In genomic region chr10:70233109-70233938, GRCh38 we compare ENCODE assay signal across 8 cellular contexts. TPM values are rescaled to one million over a fixed set of nuclear protein-coding genes. Genes with fewer than 3 reads are reported as not detected.
DNase-seq lines count a peak whose midpoint lies in the region; ATAC-seq, FAIRE-seq and TF ChIP-seq lines count a peak whose summit lies in the region.

Gene PPA1 (minus strand): TSS chr10:70233429. CDS start chr10:70233327, 102 bp downstream.

- peaks cover 14% of the 10 kb centered on the region for H3K9me3 Mint-ChIP-seq in nephron progenitor cell
- H3K9me3 Mint-ChIP-seq in stimulated activated naive CD8-positive, alpha-beta T cell treated with anti-CD3 and anti-CD28 coated beads, Interleukin-15, amount 100 ng/mL, for 72 hours, result no peaks in the 10 kb centered on the region

- H3K36me3 ChIP-seq in Loucy (ENCODE audit: insufficient read depth, low read length), result peaks cover 3% of the 10 kb centered on the region; the same call in 1 of the 2 replicates

- peak; percentile 94 for ATAC-seq in stimulated activated naive CD8-positive, alpha-beta T cell treated with anti-CD3 and anti-CD28 coated beads, Interleukin-15, amount 100 ng/mL, for 72 hours

- peaks cover 11% of the 10 kb centered on the region for H3K36me3 Mint-ChIP-seq in nephron progenitor cell (ENCODE audit: low read depth)

- DNase-seq in ELR (ENCODE audit: low read depth) (peak; percentile 96), H54 (ENCODE audit: insufficient read length, low spot score) (peak; percentile 100), fibroblast of the aortic adventitia (ENCODE audit: low read depth) (peak; percentile 90), nephron progenitor cell (peak; percentile 99)
- DNase-seq in activated effector memory CD4-positive, alpha-beta T cell treated with Interleukin-2 at 50 U/mL for 16 hours, result peak; percentile 99
- peak; percentile 99 for DNase-seq in stimulated activated naive CD8-positive, alpha-beta T cell treated with anti-CD3 and anti-CD28 coated beads, Interleukin-15, amount 100 ng/mL, for 72 hours

- H3K9ac ChIP-seq in Loucy (ENCODE audit: low read depth, low read length, poor library complexity, severe bottlenecking), result peak within 1 kb of the TSS; percentile 88

- peak within 1 kb of the TSS; percentile 87 for H3K4me3 Mint-ChIP-seq in nephron progenitor cell
- peak within 1 kb of the TSS; percentile 80 to 87 for H3K4me3 Mint-ChIP-seq in stimulated activated naive CD8-positive, alpha-beta T cell treated with anti-CD3 and anti-CD28 coated beads, Interleukin-15, amount 100 ng/mL, for 72 hours

- H3K27me3 Mint-ChIP-seq in nephron progenitor cell (ENCODE audit: low read depth, poor library complexity), result no peaks in the 10 kb centered on the region
- H3K27me3 Mint-ChIP-seq in stimulated activated naive CD8-positive, alpha-beta T cell treated with anti-CD3 and anti-CD28 coated beads, Interleukin-15, amount 100 ng/mL, for 72 hours, result no peaks in the 10 kb centered on the region

- H3K9me2 ChIP-seq in Loucy (replicated peaks; ENCODE audit: low read depth, low read length), result no peaks in the 10 kb centered on the region

- peak within 1 kb of the TSS; percentile 98 for H3K4me2 ChIP-seq in Loucy (ENCODE audit: low read depth, low read length, poor library complexity, severe bottlenecking)

- peaks cover 29% of the 10 kb centered on the region for H4K20me1 ChIP-seq in Loucy (ENCODE audit: insufficient read depth, low read length, poor library complexity, severe bottlenecking)

- no peaks in the 10 kb centered on the region for H3K27me3 ChIP-seq in Loucy (ENCODE audit: insufficient read depth, low read length, poor library complexity, severe bottlenecking)

- no peak within 1 kb of the TSS for H3K27ac Mint-ChIP-seq in nephron progenitor cell
- peak within 1 kb of the TSS; percentile 95 to 99 for H3K27ac Mint-ChIP-seq in stimulated activated naive CD8-positive, alpha-beta T cell treated with anti-CD3 and anti-CD28 coated beads, Interleukin-15, amount 100 ng/mL, for 72 hours

- TF ChIP-seq CTCF in Loucy (conservative IDR thresholded peaks at IDR 0.05; ENCODE audit: low read length), result peak; percentile 42
- TF ChIP-seq CTCF in fibroblast of the aortic adventitia (IDR thresholded peaks at IDR 0.05; ENCODE audit: insufficient read depth, low read length), result peak; percentile 32
- TF ChIP-seq CTCF in nephron progenitor cell (IDR thresholded peaks at IDR 0.05), result no peak

- H3K4me1 ChIP-seq in Loucy (ENCODE audit: insufficient read depth, low read length, poor library complexity, severe bottlenecking), result peaks cover 36% of the 10 kb centered on the region

- H3K79me2 ChIP-seq in Loucy (ENCODE audit: insufficient read depth, low read length), result peaks cover 44% of the 10 kb centered on the region

- peak; percentile 93 for FAIRE-seq in H54 (lab: Jason Lieb, UNC)

- peak within 1 kb of the TSS; percentile 100 for H2AFZ ChIP-seq in Loucy (ENCODE audit: low read length)

- H3K4me1 Mint-ChIP-seq in nephron progenitor cell, result peaks cover 33% of the 10 kb centered on the region
- peaks cover 38% of the 10 kb centered on the region for H3K4me1 Mint-ChIP-seq in stimulated activated naive CD8-positive, alpha-beta T cell treated with anti-CD3 and anti-CD28 coated beads, Interleukin-15, amount 100 ng/mL, for 72 hours

- H3K4me3 ChIP-seq in Loucy (ENCODE audit: low read length, poor library complexity, severe bottlenecking), result peak within 1 kb of the TSS; percentile 96
- peak within 1 kb of the TSS; percentile 85 for H3K4me3 ChIP-seq in fibroblast of the aortic adventitia (ENCODE audit: low read depth, low read length)

- TF ChIP-seq POLR2A in H54 (IDR thresholded peaks at IDR 0.05; ENCODE audit: low read depth, low read length), result peak; percentile 96
- TF ChIP-seq POLR2A in Raji (IDR thresholded peaks at IDR 0.05; ENCODE audit: insufficient read depth, low read depth, low read length), result peak; percentile 98

- no peaks in the 10 kb centered on the region for H3K9me3 ChIP-seq in Loucy (ENCODE audit: insufficient read depth, low read depth, low read length)

- no peaks in the 10 kb centered on the region for H3F3A ChIP-seq in Loucy (ENCODE audit: low read depth)

RNA-seq across cellular contexts. Expression of gene PPA1, which starts in this region (rescaled TPM):
- 197 and 394 TPM in 2 replicates for total RNA-seq in fibroblast of the aortic adventitia (ENCODE audit: low replicate concordance)

Comparison
In these comparisons a context has a peak if more than half of its experiments do, and no peak if none do; other contexts are left out.
1. Peak in every context shown above with its lines: DNase-seq, ATAC-seq and H3K4me3 ChIP-seq.